In genomic region chr1:244231572-244232315, GRCh38 we compare ENCODE assay signal across 1 cellular context.
TF ChIP-seq lines count a peak whose summit lies in the region.

No MANE protein-coding gene starts in this region.

TF ChIP-seq in GM23338, 12 proteins besides CTCF, POLR2A, EP300 and RAD21 (continued from another document):
- TF ChIP-seq ZNF462 (CRISPR knock-in tag; IDR thresholded peaks at IDR 0.05) = no peak
- TF ChIP-seq STAT1 (IDR thresholded peaks at IDR 0.05; ENCODE audit: unreplicated experiment) = no peak
TF ChIP-seq in GM23338: peak in this region for 0.
